Comparison of ENCODE assay signal across 1 cellular context in genomic region chr10:121577568-121577967, GRCh38.
TF ChIP-seq lines count a peak whose summit lies in the region.

No MANE protein-coding gene starts in this region.

TF ChIP-seq in GM23338, 12 proteins besides CTCF, POLR2A, EP300 and RAD21 (continued from another document):
- TF ChIP-seq ZNF462 (CRISPR knock-in tag; IDR thresholded peaks at IDR 0.05): no peak
- TF ChIP-seq JUNB (IDR thresholded peaks at IDR 0.05; ENCODE audit: unreplicated experiment): no peak
- TF ChIP-seq STAT1 (IDR thresholded peaks at IDR 0.05; ENCODE audit: unreplicated experiment): no peak
- no peak for TF ChIP-seq POLR2AphosphoS5 (IDR thresholded peaks at IDR 0.05; ENCODE audit: low read depth)
- no peak for TF ChIP-seq EZH2phosphoT487 (IDR thresholded peaks at IDR 0.05; ENCODE audit: unreplicated experiment)
- no peak for TF ChIP-seq EZH2 (IDR thresholded peaks at IDR 0.05; ENCODE audit: low read depth, unreplicated experiment)
- no peak for TF ChIP-seq REST (IDR thresholded peaks at IDR 0.05; ENCODE audit: unreplicated experiment)
- no peak for TF ChIP-seq CREB1 (CRISPR knock-in tag; IDR thresholded peaks at IDR 0.05; ENCODE audit: low read depth)
